In genomic region chr2:176997074-176997791, GRCh38 we compare ENCODE assay signal across 8 cellular contexts.
DNase-seq lines count a peak whose midpoint lies in the region; ATAC-seq and TF ChIP-seq lines count a peak whose summit lies in the region.

No MANE protein-coding gene starts in this region.

- H3K4me3 Mint-ChIP-seq in central memory CD8-positive, alpha-beta T cell: peak overlapping the region; percentile 31
- no peak overlapping the region for H3K4me3 Mint-ChIP-seq in stimulated activated effector memory CD8-positive, alpha-beta T cell treated with anti-CD3 and anti-CD28 coated beads, Interleukin-12 subunit alpha, Interleukin-12 subunit beta, amount 100 ng/mL, for 72 hours
- H3K4me3 Mint-ChIP-seq in nephron progenitor cell (no peak overlapping the region), type B pancreatic cell (no peak overlapping the region)

- H3K27ac ChIP-seq in BLaER1 treated with 17β-estradiol and CSF1 and Interleukin-3, amounts not matched to agents 10 nM and 100 nM: peak overlapping the region in 7 of 11 experiments; percentile 2 to 74 (median 51); a peak in 11 of 22 replicates

- peaks cover 0 to 5% (median 0%) of the 10 kb centered on the region in 11 experiments; a peak in 3 of 22 replicates for H3K9me3 ChIP-seq in BLaER1 treated with 17β-estradiol and CSF1 and Interleukin-3, amounts not matched to agents 10 nM and 100 nM (replicated peaks in 1 of 11)

- peaks cover 15% of the 10 kb centered on the region for H3K4me1 Mint-ChIP-seq in central memory CD8-positive, alpha-beta T cell
- peaks cover 18% of the 10 kb centered on the region for H3K4me1 Mint-ChIP-seq in stimulated activated effector memory CD8-positive, alpha-beta T cell treated with anti-CD3 and anti-CD28 coated beads, Interleukin-12 subunit alpha, Interleukin-12 subunit beta, amount 100 ng/mL, for 72 hours
- H3K4me1 Mint-ChIP-seq in nephron progenitor cell (peaks cover 7% of the 10 kb centered on the region), type B pancreatic cell (ENCODE audit: unreplicated experiment) (peaks cover 5% of the 10 kb centered on the region)

- ATAC-seq in GM19351 (IDR thresholded peaks at IDR 0.05; ENCODE audit: unreplicated experiment) (peak; percentile 44), HG03558 (IDR thresholded peaks at IDR 0.05; ENCODE audit: extremely low read depth, unreplicated experiment) (peak; percentile 41)
- ATAC-seq in central memory CD8-positive, alpha-beta T cell (replicated peaks; ENCODE audit: extremely low read depth, poor library complexity, severe bottlenecking): peak; percentile 66
- ATAC-seq in stimulated activated effector memory CD8-positive, alpha-beta T cell treated with anti-CD3 and anti-CD28 coated beads, Interleukin-12 subunit alpha, Interleukin-12 subunit beta, amount 100 ng/mL, for 72 hours: peak; percentile 95

- peaks cover 39 to 45% (median 42%) of the 10 kb centered on the region in 10 experiments for H3K4me1 ChIP-seq in BLaER1 treated with 17β-estradiol and CSF1 and Interleukin-3, amounts not matched to agents 10 nM and 100 nM

- H4K20me1 ChIP-seq in BLaER1 treated with 17β-estradiol and CSF1 and Interleukin-3, amounts not matched to agents 10 nM and 100 nM: no peaks in the 10 kb centered on the region

- DNase-seq in central memory CD8-positive, alpha-beta T cell (ENCODE audit: low spot score in 2 of 2): no peak
- peak in 1 of 2 donors; percentile 61 for DNase-seq in stimulated activated effector memory CD8-positive, alpha-beta T cell treated with anti-CD3 and anti-CD28 coated beads, Interleukin-12 subunit alpha, Interleukin-12 subunit beta, amount 100 ng/mL, for 72 hours (ENCODE audit: low spot score in 2 of 2)
- DNase-seq in nephron progenitor cell: no peak
- DNase-seq in type B pancreatic cell (ENCODE audit: extremely low spot score, unreplicated experiment): no peak
- no peak for DNase-seq in NCI-H82 treated with DMSO at 0.1 percent for 48 hours (lab: John Stamatoyannopoulos, UW; ENCODE audit: unreplicated experiment)

- H3K9ac ChIP-seq in BLaER1 treated with 17β-estradiol and CSF1 and Interleukin-3, amounts not matched to agents 10 nM and 100 nM: no peak overlapping the region

- no peaks in the 10 kb centered on the region for H3K27me3 ChIP-seq in BLaER1 treated with 17β-estradiol and CSF1 and Interleukin-3, amounts not matched to agents 10 nM and 100 nM

- no peaks in the 10 kb centered on the region for H3K9me3 Mint-ChIP-seq in central memory CD8-positive, alpha-beta T cell
- H3K9me3 Mint-ChIP-seq in stimulated activated effector memory CD8-positive, alpha-beta T cell treated with anti-CD3 and anti-CD28 coated beads, Interleukin-12 subunit alpha, Interleukin-12 subunit beta, amount 100 ng/mL, for 72 hours: no peaks in the 10 kb centered on the region
- H3K9me3 Mint-ChIP-seq in nephron progenitor cell: no peaks in the 10 kb centered on the region
- peaks cover 4% of the 10 kb centered on the region for H3K9me3 Mint-ChIP-seq in type B pancreatic cell

- no peaks in the 10 kb centered on the region for H3K27me3 Mint-ChIP-seq in central memory CD8-positive, alpha-beta T cell
- H3K27me3 Mint-ChIP-seq in nephron progenitor cell (ENCODE audit: low read depth, poor library complexity) (peaks cover 6% of the 10 kb centered on the region), type B pancreatic cell (peaks cover 18% of the 10 kb centered on the region)

- peak overlapping the region; percentile 45 to 79 (median 64) for H3K4me2 ChIP-seq in BLaER1 treated with 17β-estradiol and CSF1 and Interleukin-3, amounts not matched to agents 10 nM and 100 nM

- TF ChIP-seq CTCF in nephron progenitor cell (IDR thresholded peaks at IDR 0.05) (no peak), type B pancreatic cell (conservative IDR thresholded peaks at IDR 0.05) (no peak)

- no peaks in the 10 kb centered on the region for H3K36me3 ChIP-seq in BLaER1 treated with 17β-estradiol and CSF1 and Interleukin-3, amounts not matched to agents 10 nM and 100 nM

- H3K36me3 Mint-ChIP-seq in central memory CD8-positive, alpha-beta T cell (ENCODE audit: insufficient read depth): peaks cover 2% of the 10 kb centered on the region
- peaks cover 7% of the 10 kb centered on the region for H3K36me3 Mint-ChIP-seq in stimulated activated effector memory CD8-positive, alpha-beta T cell treated with anti-CD3 and anti-CD28 coated beads, Interleukin-12 subunit alpha, Interleukin-12 subunit beta, amount 100 ng/mL, for 72 hours
- H3K36me3 Mint-ChIP-seq in nephron progenitor cell (ENCODE audit: low read depth) (no peaks in the 10 kb centered on the region), type B pancreatic cell (no peaks in the 10 kb centered on the region)

- peak overlapping the region; percentile 12 for H3K27ac Mint-ChIP-seq in central memory CD8-positive, alpha-beta T cell (ENCODE audit: low read depth)
- H3K27ac Mint-ChIP-seq in stimulated activated effector memory CD8-positive, alpha-beta T cell treated with anti-CD3 and anti-CD28 coated beads, Interleukin-12 subunit alpha, Interleukin-12 subunit beta, amount 100 ng/mL, for 72 hours: peak overlapping the region; percentile 66
- H3K27ac Mint-ChIP-seq in nephron progenitor cell (no peak overlapping the region), type B pancreatic cell (no peak overlapping the region)

- no peak overlapping the region for H3K4me3 ChIP-seq in BLaER1 treated with 17β-estradiol and CSF1 and Interleukin-3, amounts not matched to agents 10 nM and 100 nM

Comparison
In these comparisons a context has a peak if more than half of its experiments do, and no peak if none do; other contexts are left out.
1. ATAC-seq: peak in every context shown above with its lines; median percentile 95 in stimulated activated effector memory CD8-positive, alpha-beta T cell treated with anti-CD3 and anti-CD28 coated beads, Interleukin-12 subunit alpha, Interleukin-12 subunit beta, amount 100 ng/mL, for 72 hours; 66 in central memory CD8-positive, alpha-beta T cell; 44 in GM19351; 41 in HG03558.
2. H3K27ac Mint-ChIP-seq: peak in central memory CD8-positive, alpha-beta T cell (single experiment) and stimulated activated effector memory CD8-positive, alpha-beta T cell treated with anti-CD3 and anti-CD28 coated beads, Interleukin-12 subunit alpha, Interleukin-12 subunit beta, amount 100 ng/mL, for 72 hours (single experiment); none in nephron progenitor cell (single experiment) and type B pancreatic cell (single experiment).